11 cellular contexts compared by ENCODE assay signal in the genomic region with DNA sequence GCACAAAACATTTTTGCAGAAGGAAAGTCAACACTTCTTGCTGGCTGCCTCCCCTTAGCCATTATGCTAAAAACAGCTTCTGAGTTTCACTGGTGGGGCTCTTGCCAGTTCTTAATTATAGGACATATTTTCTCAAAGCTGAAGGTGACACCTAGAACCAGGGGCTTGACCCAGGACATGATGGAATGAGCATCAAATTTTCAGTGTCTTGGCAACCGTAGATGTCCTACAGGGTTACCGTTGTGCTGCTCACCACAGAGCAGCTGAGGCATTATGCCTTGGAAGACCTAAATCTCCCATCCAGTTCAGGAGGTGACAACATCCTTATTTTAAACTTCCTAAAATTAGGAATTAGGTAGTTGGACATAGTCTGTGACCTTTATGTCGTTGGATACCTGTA. TPM values are rescaled to one million over a fixed set of nuclear protein-coding genes. Genes with fewer than 3 reads are reported as not detected.
A peak's percentile ranks its signal among the peaks of the same experiment; 100 is the strongest.
DNase-seq lines count a peak whose midpoint lies in the region; ATAC-seq, FAIRE-seq and TF ChIP-seq lines count a peak whose summit lies in the region.
"Had no signal": no experiment of that assay in that cellular context is flagged by ENCODE, and none has a peak within 500 bp of the region (broad histone marks: within the 10 kb centered on the region; RNA-seq: fewer than 3 reads in every experiment).

No MANE protein-coding gene starts in this region.

- intact Hi-C loops in kidney (cut with DNase I): no loop called here

- ATAC-seq in RWPE2 (ENCODE audit: low read depth) (peak; percentile 20; the same call in 2 of the 3 replicates), GM19023 (IDR thresholded peaks at IDR 0.05; ENCODE audit: unreplicated experiment) (no peak)

- H3K4me1 ChIP-seq in RWPE2 (ENCODE audit: insufficient read depth, poor library complexity, severe bottlenecking): peaks cover 14% of the 10 kb centered on the region
- H3K4me1 ChIP-seq in effector memory CD4-positive, alpha-beta T cell (ENCODE audit: control insufficient read depth, insufficient read depth, low read length, poor library complexity, severe bottlenecking): peaks cover 28% of the 10 kb centered on the region
- no peaks in the 10 kb centered on the region for H3K4me1 ChIP-seq in kidney (ENCODE audit: control insufficient read depth in 1 of 2, insufficient read depth in 1 of 2, low read depth in 1 of 2, low read length in 2 of 2)

- no peaks in the 10 kb centered on the region for H3K27me3 ChIP-seq in RWPE2 (ENCODE audit: insufficient read depth, poor library complexity, severe bottlenecking)
- no peaks in the 10 kb centered on the region for H3K27me3 ChIP-seq in effector memory CD4-positive, alpha-beta T cell (replicated peaks; ENCODE audit: control insufficient read depth, insufficient read depth, low read length, poor library complexity, severe bottlenecking)
- H3K27me3 ChIP-seq: thyroid gland had no signal

- H3K4me3 ChIP-seq in GM12865 (ENCODE audit: low read depth, low read length): peak overlapping the region; percentile 69
- no peak overlapping the region for H3K4me3 ChIP-seq in RWPE2 (ENCODE audit: severe bottlenecking)
- H3K4me3 ChIP-seq in effector memory CD4-positive, alpha-beta T cell (ENCODE audit: insufficient read depth, low read depth, low read length, poor library complexity, severe bottlenecking): no peak overlapping the region
- H3K4me3 ChIP-seq in skin epidermis: peak overlapping the region in 1 of 7 experiments; percentile 45
- H3K4me3 ChIP-seq in kidney (ENCODE audit: low read length in 2 of 2): no peak overlapping the region
- H3K4me3 ChIP-seq: thyroid gland had no signal

- H3K9ac ChIP-seq in kidney (ENCODE audit: low read length in 2 of 2): no peak overlapping the region

- FAIRE-seq in kidney (lab: Jason Lieb, UNC): no peak

- H3K27ac ChIP-seq in RWPE2 (ENCODE audit: poor library complexity, severe bottlenecking) (peak overlapping the region; percentile 76), skin epidermis (peak overlapping the region in 18 of 21 experiments; percentile 70 to 92 (median 78)), kidney (ENCODE audit: low read depth in 2 of 2, low read length in 2 of 2) (no peak overlapping the region)
- peak overlapping the region; percentile 82 for H3K27ac ChIP-seq in effector memory CD4-positive, alpha-beta T cell (ENCODE audit: insufficient read depth, low read length, poor library complexity, severe bottlenecking)
- H3K27ac ChIP-seq: C4-2B, thyroid gland had no signal

- no peaks in the 10 kb centered on the region for H3K9me3 ChIP-seq in RWPE2 (ENCODE audit: severe bottlenecking)
- H3K9me3 ChIP-seq in effector memory CD4-positive, alpha-beta T cell (ENCODE audit: control insufficient read depth, low read length): no peaks in the 10 kb centered on the region
- H3K9me3 ChIP-seq in kidney (ENCODE audit: control insufficient read depth in 1 of 2, low read length in 2 of 2): no peaks in the 10 kb centered on the region
- H3K9me3 ChIP-seq: thyroid gland had no signal

- H3K36me3 ChIP-seq in RWPE2 (ENCODE audit: low read depth): no peaks in the 10 kb centered on the region
- H3K36me3 ChIP-seq in effector memory CD4-positive, alpha-beta T cell (ENCODE audit: control insufficient read depth, insufficient read depth, low read length): no peaks in the 10 kb centered on the region
- peaks cover 4 to 19% of the 10 kb centered on the region in 2 donors for H3K36me3 ChIP-seq in kidney (ENCODE audit: control insufficient read depth in 1 of 2, insufficient read depth in 2 of 2, low read length in 2 of 2)
- H3K36me3 ChIP-seq: thyroid gland had no signal

- TF ChIP-seq CTCF in GM12865 (IDR thresholded peaks at IDR 0.05; ENCODE audit: insufficient read depth, low read depth, low read length, missing control alignments) (no peak), RWPE2 (IDR thresholded peaks at IDR 0.05; ENCODE audit: poor library complexity, severe bottlenecking) (no peak), kidney (IDR thresholded peaks at IDR 0.05; ENCODE audit: borderline replicate concordance, extremely low read depth, insufficient read depth) (no peak)

- DNase-seq in GM12865 (ENCODE audit: low read depth) (no peak), RWPE2 (ENCODE audit: low spot score) (no peak), DMS79 treated with DMSO at 0.1 percent for 48 hours (lab: John Stamatoyannopoulos, UW) (no peak), kidney (no peak)
- no peak for DNase-seq in effector memory CD4-positive, alpha-beta T cell
- DNase-seq in stimulated activated CD4-positive, alpha-beta T cell treated with anti-CD3 and anti-CD28 coated beads, Interleukin-4, amount 100 ng/mL, for 24 hours: no peak
- DNase-seq: SW 1271, thyroid gland had no signal

RNA-seq across cellular contexts. Expression of a gene that starts 46.7 kb away (rescaled TPM):
- total RNA-seq in kidney: 28.1 TPM
- polyA plus RNA-seq in kidney (ENCODE audit: insufficient read depth, low read depth, low replicate concordance): 8.0 TPM

Comparison
In these comparisons a context has a peak if more than half of its experiments do, and no peak if none do; other contexts are left out.
1. H3K27ac ChIP-seq: peak in RWPE2 (single experiment), effector memory CD4-positive, alpha-beta T cell (single experiment) and skin epidermis (18 of 21); none in kidney (0 of 2).